Comparison of ENCODE assay signal across 20 cellular contexts in genomic region chr5:83957188-83957587, GRCh38.
DNase-seq lines count a peak whose midpoint lies in the region; ATAC-seq, FAIRE-seq and TF ChIP-seq lines count a peak whose summit lies in the region.
"Had no signal": no experiment of that assay in that cellular context is flagged by ENCODE, and none has a peak within 500 bp of the region (broad histone marks: within the 10 kb centered on the region; RNA-seq: fewer than 3 reads in every experiment).

No MANE protein-coding gene starts in this region.

- no peaks in the 10 kb centered on the region for H3K27me3 Mint-ChIP-seq in WTC11 (ENCODE audit: low read depth)
- no peaks in the 10 kb centered on the region for H3K27me3 Mint-ChIP-seq in stimulated activated memory B cell treated with anti-CD40 and anti-IgM and Interleukin-4, amounts not matched to agents 10 μg/mL and 1 μg/mL and 100 μg/mL, for 72 hours

- peak overlapping the region; percentile 79 for H3K27ac ChIP-seq in osteoblast (ENCODE audit: low read depth, low read length)
- H3K27ac ChIP-seq: 22Rv1, coronary artery, HL-60 had no signal

- H3K4me1 Mint-ChIP-seq in WTC11, result peaks cover 13% of the 10 kb centered on the region
- H3K4me1 Mint-ChIP-seq in stimulated activated memory B cell treated with anti-CD40 and anti-IgM and Interleukin-4, amounts not matched to agents 10 μg/mL and 1 μg/mL and 100 μg/mL, for 72 hours, result no peaks in the 10 kb centered on the region

- H3K9me3 ChIP-seq in osteoblast (ENCODE audit: low read depth, low read length), result no peaks in the 10 kb centered on the region

- no peaks in the 10 kb centered on the region for H3K27me3 ChIP-seq in osteoblast (ENCODE audit: insufficient read depth, low read length)

- CTCF ChIA-PET in WTC11 (lab: Charles Lee), result no interaction called here

- no peak for TF ChIP-seq POLR2A in GM12892 (IDR thresholded peaks at IDR 0.05; ENCODE audit: low read depth, low read length)

- no peak overlapping the region for H3K4me3 ChIP-seq in osteoblast (ENCODE audit: insufficient read depth, low read length)
- H3K4me3 ChIP-seq: GM12878 had no signal

- peaks cover 35% of the 10 kb centered on the region for H3K4me1 ChIP-seq in osteoblast (ENCODE audit: insufficient read depth, low read length)

- POLR2A ChIA-PET in WTC11 (lab: Charles Lee), result no interaction called here

- H3K36me3 Mint-ChIP-seq in WTC11, result no peaks in the 10 kb centered on the region
- no peaks in the 10 kb centered on the region for H3K36me3 Mint-ChIP-seq in stimulated activated memory B cell treated with anti-CD40 and anti-IgM and Interleukin-4, amounts not matched to agents 10 μg/mL and 1 μg/mL and 100 μg/mL, for 72 hours

- H3K36me3 ChIP-seq in osteoblast (ENCODE audit: insufficient read depth, low read length), result peaks cover 3% of the 10 kb centered on the region

- peak overlapping the region; percentile 76 for H3K4me2 ChIP-seq in osteoblast (ENCODE audit: insufficient read depth, low read length)

- DNase-seq in NCI-H1417 (lab: John Stamatoyannopoulos, UW), result peak; percentile 6 to 88 (median 70)
- no peak for DNase-seq in NCI-H1417 treated with DMSO at 0.1 percent for 48 hours (lab: John Stamatoyannopoulos, UW)
- DNase-seq in NCI-H2227 treated with DMSO at 0.1 percent for 48 hours (lab: John Stamatoyannopoulos, UW), result peak; percentile 55
- no peak for DNase-seq in WTC11 (ENCODE audit: low spot score)
- no peak for DNase-seq in osteoblast (ENCODE audit: insufficient read length, low spot score, missing footprints)
- no peak for DNase-seq in GM12892 (ENCODE audit: insufficient read length)
- DNase-seq: activated effector memory CD4-positive, alpha-beta T cell treated with Interleukin-2 at 50 U/mL for 16 hours; amygdala; C1 segment of cervical spinal cord; erythroblast; NCI-H2171; stimulated activated CD4-positive, alpha-beta T cell treated with anti-CD3 and anti-CD28 coated beads, Interleukin-15, amount 100 ng/mL, for 24 hours; SW 1271 had no signal

- no peak for FAIRE-seq in GM12892 (lab: Jason Lieb, UNC)
- FAIRE-seq: GM12878, keratinocyte had no signal

- H3K4me3 Mint-ChIP-seq in WTC11, result no peak overlapping the region
- no peak overlapping the region for H3K4me3 Mint-ChIP-seq in stimulated activated memory B cell treated with anti-CD40 and anti-IgM and Interleukin-4, amounts not matched to agents 10 μg/mL and 1 μg/mL and 100 μg/mL, for 72 hours

- peak overlapping the region; percentile 5; the same call in 1 of the 2 replicates for H3K27ac Mint-ChIP-seq in WTC11
- H3K27ac Mint-ChIP-seq in stimulated activated memory B cell treated with anti-CD40 and anti-IgM and Interleukin-4, amounts not matched to agents 10 μg/mL and 1 μg/mL and 100 μg/mL, for 72 hours, result no peak overlapping the region

- ATAC-seq in WTC11 (no peak), GM19328 (IDR thresholded peaks at IDR 0.05; ENCODE audit: unreplicated experiment) (no peak)
- no peak for ATAC-seq in stimulated activated memory B cell treated with anti-CD40 and anti-IgM and Interleukin-4, amounts not matched to agents 10 μg/mL and 1 μg/mL and 100 μg/mL, for 72 hours
- ATAC-seq: GM12878 had no signal

- no peaks in the 10 kb centered on the region for H3K9me3 Mint-ChIP-seq in WTC11
- no peaks in the 10 kb centered on the region for H3K9me3 Mint-ChIP-seq in stimulated activated memory B cell treated with anti-CD40 and anti-IgM and Interleukin-4, amounts not matched to agents 10 μg/mL and 1 μg/mL and 100 μg/mL, for 72 hours

- H3K79me2 ChIP-seq in osteoblast (ENCODE audit: insufficient read depth, low read length), result no peaks in the 10 kb centered on the region

- no peaks in the 10 kb centered on the region for H4K20me1 ChIP-seq in osteoblast (ENCODE audit: insufficient read depth, low read length)

- TF ChIP-seq CTCF in WTC11 (IDR thresholded peaks at IDR 0.05), result no peak
- TF ChIP-seq CTCF in osteoblast (IDR thresholded peaks at IDR 0.05; ENCODE audit: extremely low read depth, low read depth, low read length), result no peak

- no peak overlapping the region for H2AFZ ChIP-seq in osteoblast (ENCODE audit: low read length)

TF ChIP-seq in WTC11, 78 proteins besides CTCF, POLR2A, EP300 and RAD21:
- TF ChIP-seq ZSCAN18 (CRISPR knock-in tag; IDR thresholded peaks at IDR 0.05) (no peak), RORB (CRISPR knock-in tag; IDR thresholded peaks at IDR 0.05) (no peak), JUN (CRISPR knock-in tag; IDR thresholded peaks at IDR 0.05) (no peak), ZNF423 (CRISPR knock-in tag; IDR thresholded peaks at IDR 0.05) (no peak)
TF ChIP-seq in WTC11: peak in this region for 0.

Comparison
In these comparisons a context has a peak if more than half of its experiments do, and no peak if none do; other contexts are left out.
1. DNase-seq: peak in NCI-H1417 (3 of 3) and NCI-H2227 treated with DMSO at 0.1 percent for 48 hours (single experiment); none in NCI-H1417 treated with DMSO at 0.1 percent for 48 hours (single experiment), WTC11 (single experiment), osteoblast (single experiment) and GM12892 (single experiment).